19 cellular contexts compared by ENCODE assay signal in genomic region chr1:241286486-241286885, GRCh38.
DNase-seq lines count a peak whose midpoint lies in the region; ATAC-seq lines count a peak whose summit lies in the region.
"Had no signal": no experiment of that assay in that cellular context is flagged by ENCODE, and none has a peak within 500 bp of the region (broad histone marks: within the 10 kb centered on the region; RNA-seq: fewer than 3 reads in every experiment).

No MANE protein-coding gene starts in this region.

- ATAC-seq in GM21576 (IDR thresholded peaks at IDR 0.05; ENCODE audit: unreplicated experiment), result no peak
- ATAC-seq: A549 had no signal

- DNase-seq in NCI-H1105 treated with DMSO at 0.1 percent for 48 hours (lab: John Stamatoyannopoulos, UW), result peak; percentile 1
- no peak for DNase-seq in NCI-H1105 (lab: John Stamatoyannopoulos, UW)
- peak; percentile 52 for DNase-seq in M059J (ENCODE audit: low read depth)
- peak; percentile 18 to 29 for DNase-seq in cerebellar nuclear complex (lab: John Stamatoyannopoulos, UW)
- DNase-seq in GM19240 (ENCODE audit: insufficient read length, low spot score), result no peak
- no peak for DNase-seq in NCI-H2107 treated with DMSO at 0.1 percent for 48 hours (lab: John Stamatoyannopoulos, UW; ENCODE audit: unreplicated experiment)
- DNase-seq: 8988T; ACHN; AML-193; BE2C; CD4-positive, alpha-beta T cell; CD8-positive, alpha-beta memory T cell; DMS 273 treated with DMSO at 0.1 percent for 48 hours; DMS53; DMS79 treated with DMSO at 0.1 percent for 48 hours; GOT3; HFFc6 had no signal

Comparison
In these comparisons a context has a peak if more than half of its experiments do, and no peak if none do; other contexts are left out.
1. DNase-seq: peak in NCI-H1105 treated with DMSO at 0.1 percent for 48 hours (single experiment), M059J (single experiment) and cerebellar nuclear complex (2 of 2); none in NCI-H1105 (single experiment), GM19240 (single experiment) and NCI-H2107 treated with DMSO at 0.1 percent for 48 hours (single experiment).